In genomic region chr1:187013582-187014200, GRCh38 we compare ENCODE assay signal across 18 cellular contexts.
DNase-seq lines count a peak whose midpoint lies in the region; ATAC-seq, FAIRE-seq and TF ChIP-seq lines count a peak whose summit lies in the region.
"Had no signal": no experiment of that assay in that cellular context is flagged by ENCODE, and none has a peak within 500 bp of the region (broad histone marks: within the 10 kb centered on the region; RNA-seq: fewer than 3 reads in every experiment).

No MANE protein-coding gene starts in this region.

- no peaks in the 10 kb centered on the region for H3K9me1 ChIP-seq in K562 (ENCODE audit: control insufficient read depth, insufficient read depth, low read length)

- TF ChIP-seq POLR2A in K562 (conservative IDR thresholded peaks at IDR 0.05): no peak

- no peak for TF ChIP-seq EP300 in K562 (IDR thresholded peaks at IDR 0.05; ENCODE audit: low read length)

- 17% methylated on average over 5 of the region's 5 CpGs for WGBS in K562 (ENCODE audit: insufficient coverage, low coverage, missing lambda C conversion rate)

- no peak for TF ChIP-seq RAD21 in K562 (CRISPR knock-in tag; conservative IDR thresholded peaks at IDR 0.05 in 1 of 2, IDR thresholded peaks at IDR 0.05 in 1 of 2)

- POLR2A ChIA-PET in K562 (lab: Yijun Ruan, JAX) (no interaction called here), HEK293T (lab: Yijun Ruan, JAX) (no interaction called here)

- CTCF ChIA-PET in K562 (lab: Yijun Ruan, JAX; ENCODE audit: low intra/inter-chr PET ratio): no interaction called here
- CTCF ChIA-PET in HEK293T (lab: Yijun Ruan, JAX): no interaction called here

- H3K4me1 ChIP-seq in K562 (replicated peaks in 1 of 2; ENCODE audit: control insufficient read depth in 2 of 2, insufficient read depth in 2 of 2, low read length in 2 of 2) (no peaks in the 10 kb centered on the region), osteoblast (ENCODE audit: insufficient read depth, low read length) (no peaks in the 10 kb centered on the region)
- H3K4me1 ChIP-seq: A549, BE2C, Peyer's patch had no signal

- BruUV-seq in K562 (replicated peaks; lab: Mats Ljungman, UMichigan): no TSS peak

- ATAC-seq in K562: no peak
- ATAC-seq: A549, GM23338 had no signal

- no peak overlapping the region for H3K27ac ChIP-seq in K562 (ENCODE audit: extremely low read depth, low read depth, low read length)
- no peak overlapping the region for H3K27ac ChIP-seq in osteoblast (ENCODE audit: low read depth, low read length)
- H3K27ac ChIP-seq: A549, Peyer's patch had no signal

- TF ChIP-seq CTCF in K562 (IDR thresholded peaks at IDR 0.05 in 2 of 3, conservative IDR thresholded peaks at IDR 0.05 in 1 of 3; ENCODE audit: insufficient read depth in 2 of 3, low read depth in 1 of 3, low read length in 3 of 3): no peak
- no peak for TF ChIP-seq CTCF in osteoblast (IDR thresholded peaks at IDR 0.05; ENCODE audit: extremely low read depth, low read depth, low read length)

- FAIRE-seq in K562 (lab: Jason Lieb, UNC): no peak
- FAIRE-seq: GM12891 had no signal

- no peaks in the 10 kb centered on the region for H3K79me2 ChIP-seq in K562 (ENCODE audit: control insufficient read depth, insufficient read depth, low read length)
- H3K79me2 ChIP-seq in osteoblast (ENCODE audit: insufficient read depth, low read length): no peaks in the 10 kb centered on the region

- H3K4me3 ChIP-seq in K562 (no peak overlapping the region), osteoblast (ENCODE audit: insufficient read depth, low read length) (no peak overlapping the region)
- H3K4me3 ChIP-seq: A549, GM23338, HAP-1, Peyer's patch had no signal

- H3K27me3 ChIP-seq in K562 (ENCODE audit: control insufficient read depth in 2 of 2, insufficient read depth in 2 of 2, low read length in 2 of 2) (no peaks in the 10 kb centered on the region), osteoblast (ENCODE audit: insufficient read depth, low read length) (no peaks in the 10 kb centered on the region)
- H3K27me3 ChIP-seq: BE2C, Peyer's patch had no signal

- H3K36me3 ChIP-seq in K562 (ENCODE audit: control insufficient read depth, insufficient read depth, low read length) (no peaks in the 10 kb centered on the region), osteoblast (ENCODE audit: insufficient read depth, low read length) (no peaks in the 10 kb centered on the region)
- H3K36me3 ChIP-seq: BE2C, HAP-1, Peyer's patch had no signal

- intact Hi-C loops in K562 (cut with micrococcal nuclease): no loop called here

- H2AFZ ChIP-seq in K562 (ENCODE audit: low read depth, low read length) (no peak overlapping the region), osteoblast (ENCODE audit: low read length) (no peak overlapping the region)
- H2AFZ ChIP-seq: GM23338 had no signal

- H4K20me1 ChIP-seq in K562 (replicated peaks; ENCODE audit: control insufficient read depth, insufficient read depth, low read length) (no peaks in the 10 kb centered on the region), osteoblast (ENCODE audit: insufficient read depth, low read length) (no peaks in the 10 kb centered on the region)

- H3K9ac ChIP-seq in K562 (ENCODE audit: insufficient read depth in 1 of 2, low read depth in 2 of 2, low read length in 2 of 2): no peak overlapping the region

- H3K4me2 ChIP-seq in K562 (ENCODE audit: insufficient read depth, low read length) (no peak overlapping the region), osteoblast (ENCODE audit: insufficient read depth, low read length) (peak overlapping the region; percentile 15)
- H3K4me2 ChIP-seq: A549, GM23338 had no signal

- H3K9me3 ChIP-seq in K562 (replicated peaks; ENCODE audit: control insufficient read depth, insufficient read depth, low read depth, low read length) (no peaks in the 10 kb centered on the region), osteoblast (ENCODE audit: low read depth, low read length) (no peaks in the 10 kb centered on the region)
- H3K9me3 ChIP-seq: A549, BE2C, HAP-1, Peyer's patch had no signal

- in situ Hi-C loops in K562 (cut with MboI): no loop called here

- DNase-seq in ELR (ENCODE audit: low read depth): peak; percentile 31
- DNase-seq in K562 (ENCODE audit: extremely low read depth in 1 of 4, low spot score in 3 of 4): no peak
- DNase-seq in fibroblast of gingiva (ENCODE audit: low read depth): peak; percentile 33
- DNase-seq in osteoblast (ENCODE audit: insufficient read length, low spot score, missing footprints): no peak
- DNase-seq in activated CD4-positive, alpha-beta T cell treated with anti-CD3 and anti-CD28 coated beads for 48 hours: no peak
- DNase-seq in HEK293T (ENCODE audit: extremely low spot score): no peak
- DNase-seq in SW 1271 (lab: John Stamatoyannopoulos, UW): no peak
- DNase-seq: BE2C, DMS79, Karpas-422, NCI-H187, NCI-H446, NCI-H526, Peyer's patch had no signal

TF ChIP-seq in K562, 482 proteins besides CTCF, POLR2A, EP300 and RAD21:
- TF ChIP-seq, protein P1, sequence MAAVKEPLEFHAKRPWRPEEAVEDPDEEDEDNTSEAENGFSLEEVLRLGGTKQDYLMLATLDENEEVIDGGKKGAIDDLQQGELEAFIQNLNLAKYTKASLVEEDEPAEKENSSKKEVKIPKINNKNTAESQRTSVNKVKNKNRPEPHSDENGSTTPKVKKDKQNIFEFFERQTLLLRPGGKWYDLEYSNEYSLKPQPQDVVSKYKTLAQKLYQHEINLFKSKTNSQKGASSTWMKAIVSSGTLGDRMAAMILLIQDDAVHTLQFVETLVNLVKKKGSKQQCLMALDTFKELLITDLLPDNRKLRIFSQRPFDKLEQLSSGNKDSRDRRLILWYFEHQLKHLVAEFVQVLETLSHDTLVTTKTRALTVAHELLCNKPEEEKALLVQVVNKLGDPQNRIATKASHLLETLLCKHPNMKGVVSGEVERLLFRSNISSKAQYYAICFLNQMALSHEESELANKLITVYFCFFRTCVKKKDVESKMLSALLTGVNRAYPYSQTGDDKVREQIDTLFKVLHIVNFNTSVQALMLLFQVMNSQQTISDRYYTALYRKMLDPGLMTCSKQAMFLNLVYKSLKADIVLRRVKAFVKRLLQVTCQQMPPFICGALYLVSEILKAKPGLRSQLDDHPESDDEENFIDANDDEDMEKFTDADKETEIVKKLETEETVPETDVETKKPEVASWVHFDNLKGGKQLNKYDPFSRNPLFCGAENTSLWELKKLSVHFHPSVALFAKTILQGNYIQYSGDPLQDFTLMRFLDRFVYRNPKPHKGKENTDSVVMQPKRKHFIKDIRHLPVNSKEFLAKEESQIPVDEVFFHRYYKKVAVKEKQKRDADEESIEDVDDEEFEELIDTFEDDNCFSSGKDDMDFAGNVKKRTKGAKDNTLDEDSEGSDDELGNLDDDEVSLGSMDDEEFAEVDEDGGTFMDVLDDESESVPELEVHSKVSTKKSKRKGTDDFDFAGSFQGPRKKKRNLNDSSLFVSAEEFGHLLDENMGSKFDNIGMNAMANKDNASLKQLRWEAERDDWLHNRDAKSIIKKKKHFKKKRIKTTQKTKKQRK (IDR thresholded peaks at IDR 0.05; ENCODE audit: borderline replicate concordance, low read depth, low read length): no peak
- peak; percentile 59 for TF ChIP-seq TFE3 (CRISPR knock-in tag; IDR thresholded peaks at IDR 0.05)

TF ChIP-seq in HEK293T, 16 proteins besides CTCF, POLR2A, EP300 and RAD21:
- no peak for TF ChIP-seq BHLHE40 (IDR thresholded peaks at IDR 0.05; ENCODE audit: borderline replicate concordance)
- TF ChIP-seq PKNOX1 (IDR thresholded peaks at IDR 0.05): no peak

Comparison
In these comparisons a context has a peak if more than half of its experiments do, and no peak if none do; other contexts are left out.
1. DNase-seq: peak in ELR (single experiment) and fibroblast of gingiva (single experiment); none in K562 (0 of 4), osteoblast (single experiment), activated CD4-positive, alpha-beta T cell treated with anti-CD3 and anti-CD28 coated beads for 48 hours (single experiment), HEK293T (single experiment) and SW 1271 (0 of 2).